13 cellular contexts compared by ENCODE assay signal in the genomic region with DNA sequence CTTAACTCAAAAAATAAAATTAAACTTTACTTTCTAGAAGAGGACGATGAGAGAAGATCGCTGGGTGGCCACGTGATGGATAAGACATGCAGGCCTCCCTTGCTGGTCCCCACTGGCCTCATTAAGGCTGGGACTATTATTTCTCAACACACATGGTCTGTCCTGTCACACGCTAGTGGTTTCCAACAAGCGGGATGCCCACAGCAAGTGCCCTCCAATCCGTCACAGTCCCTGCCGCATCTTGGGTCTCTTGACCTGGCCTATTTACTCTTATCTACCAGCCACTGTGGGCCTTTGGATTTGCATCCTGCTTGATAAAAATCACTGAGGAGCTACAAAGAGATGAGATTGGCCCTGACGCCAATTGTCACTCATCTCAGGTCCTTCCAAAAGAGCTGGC. TPM values are rescaled to one million over a fixed set of nuclear protein-coding genes. Genes with fewer than 3 reads are reported as not detected.
DNase-seq lines count a peak whose midpoint lies in the region; ATAC-seq and TF ChIP-seq lines count a peak whose summit lies in the region.
"Had no signal": no experiment of that assay in that cellular context is flagged by ENCODE, and none has a peak within 500 bp of the region (broad histone marks: within the 10 kb centered on the region; RNA-seq: fewer than 3 reads in every experiment).

No MANE protein-coding gene starts in this region.

- peaks cover 13 to 38% of the 10 kb centered on the region in 2 donors for H3K36me3 Mint-ChIP-seq in CD14-positive monocyte
- H3K36me3 Mint-ChIP-seq in effector memory CD8-positive, alpha-beta T cell (ENCODE audit: insufficient read depth): peaks cover 24% of the 10 kb centered on the region

- intact Hi-C loops in CD14-positive monocyte (cut with micrococcal nuclease): no loop called here
- intact Hi-C loops in psoas muscle (cut with DNase I): no loop called here

- ATAC-seq in effector memory CD8-positive, alpha-beta T cell (replicated peaks): no peak
- no peak for ATAC-seq in psoas muscle
- ATAC-seq in GM19463 (IDR thresholded peaks at IDR 0.05; ENCODE audit: unreplicated experiment): no peak

- H3K27ac Mint-ChIP-seq in CD14-positive monocyte: peak overlapping the region in 4 of 7 donors; percentile 58 to 76 (median 70)
- peak overlapping the region; percentile 91 to 96 for H3K27ac Mint-ChIP-seq in effector memory CD8-positive, alpha-beta T cell

- H3K4me1 Mint-ChIP-seq in CD14-positive monocyte: peaks cover 71% of the 10 kb centered on the region
- peaks cover 77 to 83% of the 10 kb centered on the region in 2 donors for H3K4me1 Mint-ChIP-seq in effector memory CD8-positive, alpha-beta T cell (ENCODE audit: low read depth in 2 of 2)

- peak overlapping the region; percentile 13 for H3K27ac ChIP-seq in psoas muscle
- H3K27ac ChIP-seq: right lobe of liver had no signal

- H3K4me3 Mint-ChIP-seq in CD14-positive monocyte: no peak overlapping the region
- H3K4me3 Mint-ChIP-seq in effector memory CD8-positive, alpha-beta T cell: peak overlapping the region; percentile 51 to 58

- no peaks in the 10 kb centered on the region for H3K9me3 ChIP-seq in psoas muscle
- H3K9me3 ChIP-seq: Caco-2, right lobe of liver had no signal

- H3K4me3 ChIP-seq in psoas muscle: no peak overlapping the region
- H3K4me3 ChIP-seq: right lobe of liver had no signal

- no peaks in the 10 kb centered on the region for H3K36me3 ChIP-seq in psoas muscle (ENCODE audit: insufficient read depth in 1 of 2, low read depth in 1 of 2)
- H3K36me3 ChIP-seq: right lobe of liver had no signal

- peaks cover 0 to 2% (median 0%) of the 10 kb centered on the region in 7 donors for H3K9me3 Mint-ChIP-seq in CD14-positive monocyte
- no peaks in the 10 kb centered on the region for H3K9me3 Mint-ChIP-seq in effector memory CD8-positive, alpha-beta T cell

- WGBS in psoas muscle, 3 donors: 86 to 94% (median 87%) methylated on average over 8 of the region's 8 CpGs

- H3K27me3 ChIP-seq in psoas muscle (ENCODE audit: insufficient read depth in 3 of 3, low read length in 2 of 3): no peaks in the 10 kb centered on the region
- H3K27me3 ChIP-seq: right lobe of liver had no signal

- H3K4me1 ChIP-seq in psoas muscle: peaks cover 95% of the 10 kb centered on the region
- H3K4me1 ChIP-seq: Caco-2 had no signal

- TF ChIP-seq CTCF in CD14-positive monocyte (IDR thresholded peaks at IDR 0.05) (no peak), psoas muscle (IDR thresholded peaks at IDR 0.05) (no peak)

- DNase-seq in CD14-positive monocyte (ENCODE audit: low spot score): no peak
- peak; percentile 48 for DNase-seq in RPMI7951 (ENCODE audit: low read depth)
- DNase-seq in effector memory CD8-positive, alpha-beta T cell: no peak
- no peak for DNase-seq in psoas muscle
- DNase-seq in RKO (ENCODE audit: low spot score): no peak
- no peak for DNase-seq in 8988T
- no peak for DNase-seq in middle frontal gyrus (ENCODE audit: extremely low spot score, low spot score)
- DNase-seq: activated CD4-positive, CD25-positive, alpha-beta regulatory T cell treated with anti-CD3 and anti-CD28 coated beads, Interleukin-2, amount 50 U/mL, for 72 hours; Caco-2; NCI-H446; SIG-M5 had no signal

- H3K27me3 Mint-ChIP-seq in CD14-positive monocyte (ENCODE audit: low read depth in 3 of 3): peaks cover 0 to 2% (median 0%) of the 10 kb centered on the region in 3 donors
- H3K27me3 Mint-ChIP-seq in effector memory CD8-positive, alpha-beta T cell: no peaks in the 10 kb centered on the region

RNA-seq across cellular contexts. Expression of a gene that starts 30.0 kb away (rescaled TPM):
- polyA plus RNA-seq in CD14-positive monocyte (100 to 1,000 TPM; 407 to 504 TPM), psoas muscle (100 to 1,000 TPM; 179 to 261 (median 206) TPM)
- total RNA-seq in RPMI7951 (2014; rRNA removed; shearing (Covaris generic)): 324 and 335 TPM in 2 replicates
- 100 to 1,000 TPM; 207 to 284 (median 232) TPM for total RNA-seq in psoas muscle

Comparison
In these comparisons a context has a peak if more than half of its experiments do, and no peak if none do; other contexts are left out.
1. H3K4me3 Mint-ChIP-seq: peak in effector memory CD8-positive, alpha-beta T cell (2 of 2); none in CD14-positive monocyte (0 of 2).